Comparison of ENCODE assay signal across 18 cellular contexts in the genomic region with DNA sequence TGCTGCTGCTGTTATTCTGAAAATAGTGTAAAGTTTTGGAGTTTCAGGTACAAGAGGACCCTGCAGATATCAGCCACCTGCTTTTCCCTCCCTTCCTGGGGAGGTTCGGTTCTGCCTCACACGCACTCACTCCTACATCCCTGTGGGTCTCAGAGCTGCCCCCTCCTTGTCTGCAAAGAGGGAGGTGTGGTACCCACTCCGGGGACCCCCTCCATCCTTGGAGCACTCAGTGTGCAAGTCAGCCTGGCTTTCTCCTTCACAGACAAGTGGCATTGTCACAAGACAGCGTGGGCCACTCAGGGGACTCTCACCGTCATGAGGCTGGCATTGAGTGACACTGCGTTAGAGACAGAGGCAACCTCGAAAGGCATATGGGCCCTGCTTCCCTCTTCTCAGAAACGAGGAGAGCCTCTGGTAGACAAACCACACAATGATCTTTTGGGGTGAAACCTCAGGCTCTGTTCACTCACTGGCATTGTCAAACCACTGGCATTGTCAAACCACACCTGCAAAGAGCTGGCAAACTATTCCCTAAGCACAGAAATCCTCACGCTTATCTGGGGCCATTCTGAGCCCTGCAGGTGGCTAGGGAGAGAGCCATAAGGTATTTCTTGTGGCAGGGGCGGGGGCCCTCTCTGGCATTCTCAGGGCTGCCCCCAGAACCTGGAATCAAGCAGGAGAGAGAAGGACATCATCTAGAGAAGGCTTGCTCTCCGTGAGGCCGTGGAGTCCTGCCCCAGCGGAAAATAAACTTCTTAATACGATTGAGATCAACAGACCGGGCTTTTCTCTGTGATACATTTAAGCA.
DNase-seq lines count a peak whose midpoint lies in the region; ATAC-seq, FAIRE-seq and TF ChIP-seq lines count a peak whose summit lies in the region.
"Had no signal": no experiment of that assay in that cellular context is flagged by ENCODE, and none has a peak within 500 bp of the region (broad histone marks: within the 10 kb centered on the region; RNA-seq: fewer than 3 reads in every experiment).

No MANE protein-coding gene starts in this region.

- TF ChIP-seq CTCF in bronchial epithelial cell (IDR thresholded peaks at IDR 0.05; ENCODE audit: insufficient read depth, low read length, severe bottlenecking) = no peak
- TF ChIP-seq CTCF in osteocyte (IDR thresholded peaks at IDR 0.05) = no peak
- TF ChIP-seq CTCF in gastrocnemius medialis (IDR thresholded peaks at IDR 0.05 in 4 of 5, conservative IDR thresholded peaks at IDR 0.05 in 1 of 5) = no peak

- peak; percentile 61 for ATAC-seq in activated CD8-positive, alpha-beta memory T cell treated with anti-CD3 and anti-CD28 coated beads, Interleukin-2, amount 10 ng/mL, durations not matched to agents 7 days and 5 days
- ATAC-seq in gastrocnemius medialis = no peak
- ATAC-seq: left ventricle myocardium superior had no signal

- no peak overlapping the region for H3K4me3 ChIP-seq in bronchial epithelial cell (ENCODE audit: low read depth, low read length)
- H3K4me3 ChIP-seq in gastrocnemius medialis = no peak overlapping the region
- H3K4me3 ChIP-seq: suprapubic skin had no signal

- CTCF ChIA-PET in activated CD8-positive, alpha-beta memory T cell treated with anti-CD3 and anti-CD28 coated beads, Interleukin-2, amount 10 ng/mL, durations not matched to agents 7 days and 5 days (lab: Charles Lee) = no interaction called here

- no peaks in the 10 kb centered on the region for H3K27me3 Mint-ChIP-seq in activated CD8-positive, alpha-beta memory T cell treated with anti-CD3 and anti-CD28 coated beads, Interleukin-2, amount 10 ng/mL, durations not matched to agents 7 days and 5 days
- no peaks in the 10 kb centered on the region for H3K27me3 Mint-ChIP-seq in osteocyte (ENCODE audit: unreplicated experiment)

- H3K36me3 Mint-ChIP-seq in activated CD8-positive, alpha-beta memory T cell treated with anti-CD3 and anti-CD28 coated beads, Interleukin-2, amount 10 ng/mL, durations not matched to agents 7 days and 5 days = peaks cover 1% of the 10 kb centered on the region
- H3K36me3 Mint-ChIP-seq in osteocyte (ENCODE audit: unreplicated experiment) = no peaks in the 10 kb centered on the region

- H3K4me3 Mint-ChIP-seq in activated CD8-positive, alpha-beta memory T cell treated with anti-CD3 and anti-CD28 coated beads, Interleukin-2, amount 10 ng/mL, durations not matched to agents 7 days and 5 days = no peak overlapping the region
- no peak overlapping the region for H3K4me3 Mint-ChIP-seq in osteocyte (ENCODE audit: unreplicated experiment)

- no peaks in the 10 kb centered on the region for H3K4me1 ChIP-seq in gastrocnemius medialis

- TF ChIP-seq POLR2A in gastrocnemius medialis (IDR thresholded peaks at IDR 0.05) = no peak

- H3K4me1 Mint-ChIP-seq in activated CD8-positive, alpha-beta memory T cell treated with anti-CD3 and anti-CD28 coated beads, Interleukin-2, amount 10 ng/mL, durations not matched to agents 7 days and 5 days = no peaks in the 10 kb centered on the region
- no peaks in the 10 kb centered on the region for H3K4me1 Mint-ChIP-seq in osteocyte (ENCODE audit: unreplicated experiment)

- H3K9me3 Mint-ChIP-seq in activated CD8-positive, alpha-beta memory T cell treated with anti-CD3 and anti-CD28 coated beads, Interleukin-2, amount 10 ng/mL, durations not matched to agents 7 days and 5 days (ENCODE audit: low read depth) = peaks cover 6% of the 10 kb centered on the region
- peaks cover 4% of the 10 kb centered on the region for H3K9me3 Mint-ChIP-seq in osteocyte (ENCODE audit: unreplicated experiment)

- H3K9me3 ChIP-seq in gastrocnemius medialis = no peaks in the 10 kb centered on the region

- no peak overlapping the region for H3K27ac Mint-ChIP-seq in activated CD8-positive, alpha-beta memory T cell treated with anti-CD3 and anti-CD28 coated beads, Interleukin-2, amount 10 ng/mL, durations not matched to agents 7 days and 5 days
- no peak overlapping the region for H3K27ac Mint-ChIP-seq in osteocyte (ENCODE audit: unreplicated experiment)

- H3K36me3 ChIP-seq in bronchial epithelial cell (ENCODE audit: control insufficient read depth, insufficient read depth, low read length) (no peaks in the 10 kb centered on the region), gastrocnemius medialis (no peaks in the 10 kb centered on the region)
- H3K36me3 ChIP-seq: suprapubic skin had no signal

- H3K27ac ChIP-seq in gastrocnemius medialis = no peak overlapping the region
- H3K27ac ChIP-seq: C4-2B, suprapubic skin had no signal

- peak; percentile 97 for FAIRE-seq in bronchial epithelial cell (lab: Jason Lieb, UNC)
- FAIRE-seq: astrocyte, D721Med, H54 had no signal

- DNase-seq in activated CD8-positive, alpha-beta memory T cell treated with anti-CD3 and anti-CD28 coated beads, Interleukin-2, amount 10 ng/mL, durations not matched to agents 7 days and 5 days = peak; percentile 52
- no peak for DNase-seq in activated CD8-positive, alpha-beta memory T cell treated with anti-CD3 and anti-CD28 coated beads, Interleukin-2, amount 50 U/mL, for 4 hours
- DNase-seq in KBM-7 (peak; percentile 62), bronchial epithelial cell (ENCODE audit: low read depth) (no peak), osteocyte (ENCODE audit: extremely low spot score, unreplicated experiment) (peak; percentile 79), DMS53 (lab: John Stamatoyannopoulos, UW) (no peak), cardiac septum (ENCODE audit: low spot score) (no peak), gastrocnemius medialis (no peak)
- DNase-seq: activated gamma-delta T cell, head of caudate nucleus, left ventricle myocardium superior, NCI-H1436, NCI-H526 had no signal

- in situ Hi-C loops in KBM-7 (cut with MboI; ENCODE audit: low pct_unique_long_range_greater_than_20kb, low sequenced_read_pairs) (no loop called here), gastrocnemius medialis (cut with MboI; ENCODE audit: low sequenced_read_pairs in 4 of 4) (no loop called here)

- H3K27me3 ChIP-seq in bronchial epithelial cell (ENCODE audit: control insufficient read depth, insufficient read depth, low read length) (no peaks in the 10 kb centered on the region), gastrocnemius medialis (no peaks in the 10 kb centered on the region)
- H3K27me3 ChIP-seq: suprapubic skin had no signal

- intact Hi-C loops in cardiac septum (cut with DNase I) = no loop called here
- intact Hi-C loops in gastrocnemius medialis (cut with DNase I; ENCODE audit: low total_unique reads) = no loop called here

Comparison
In these comparisons a context has a peak if more than half of its experiments do, and no peak if none do; other contexts are left out.
1. DNase-seq: peak in activated CD8-positive, alpha-beta memory T cell treated with anti-CD3 and anti-CD28 coated beads, Interleukin-2, amount 10 ng/mL, durations not matched to agents 7 days and 5 days (single experiment), KBM-7 (single experiment) and osteocyte (single experiment); none in activated CD8-positive, alpha-beta memory T cell treated with anti-CD3 and anti-CD28 coated beads, Interleukin-2, amount 50 U/mL, for 4 hours (single experiment), bronchial epithelial cell (single experiment), DMS53 (single experiment), cardiac septum (single experiment) and gastrocnemius medialis (0 of 2).